Comparison of ENCODE assay signal across 21 cellular contexts in genomic region chr2:15752552-15753232, GRCh38.
"Had no signal": no experiment of that assay in that cellular context is flagged by ENCODE, and none has a peak within 500 bp of the region (broad histone marks: within the 10 kb centered on the region; RNA-seq: fewer than 3 reads in every experiment).

No MANE protein-coding gene starts in this region.

- DNase-seq: dermis blood vessel endothelial cell; effector CD8-positive, alpha-beta T cell; effector memory CD8-positive, alpha-beta T cell; foreskin fibroblast; foreskin melanocyte; gastrocnemius medialis; glutamatergic neuron; heart right ventricle; hippocampal formation; left cardiac atrium; left lung; left ventricle myocardium superior; lower lobe of right lung; mesenchymal stem cell; midbrain; naive thymus-derived CD4-positive, alpha-beta T cell; natural killer cell had no signal

- H3K36me3 Mint-ChIP-seq: naive thymus-derived CD4-positive, alpha-beta T cell; natural killer cell had no signal

- H3K9me3 Mint-ChIP-seq: effector memory CD8-positive, alpha-beta T cell; endodermal cell had no signal

- H3K4me1 ChIP-seq: left lung, lower lobe of right lung had no signal

- H3K27ac ChIP-seq: coronary artery, epithelial cell of prostate, esophagus muscularis mucosa, gastrocnemius medialis, heart right ventricle, left lung, lower lobe of right lung had no signal

- H3K4me3 ChIP-seq: coronary artery, esophagus muscularis mucosa, gastrocnemius medialis, heart right ventricle, left lung, lower lobe of right lung had no signal

- H3K27ac Mint-ChIP-seq: effector memory CD8-positive, alpha-beta T cell; endodermal cell; naive thymus-derived CD4-positive, alpha-beta T cell; natural killer cell had no signal

- H3K4me3 Mint-ChIP-seq: effector memory CD8-positive, alpha-beta T cell; endodermal cell; naive thymus-derived CD4-positive, alpha-beta T cell; natural killer cell had no signal

- ATAC-seq: effector memory CD8-positive, alpha-beta T cell; gastrocnemius medialis; heart right ventricle; left cardiac atrium; left lung; left ventricle myocardium superior; lower lobe of right lung; naive thymus-derived CD4-positive, alpha-beta T cell; natural killer cell had no signal

- H3K27me3 ChIP-seq: esophagus muscularis mucosa, gastrocnemius medialis, heart right ventricle, left lung had no signal

- H3K4me1 Mint-ChIP-seq: endodermal cell; naive thymus-derived CD4-positive, alpha-beta T cell; natural killer cell had no signal

- H3K36me3 ChIP-seq: esophagus muscularis mucosa, gastrocnemius medialis, heart right ventricle, left lung, lower lobe of right lung had no signal
